In the genomic region with DNA sequence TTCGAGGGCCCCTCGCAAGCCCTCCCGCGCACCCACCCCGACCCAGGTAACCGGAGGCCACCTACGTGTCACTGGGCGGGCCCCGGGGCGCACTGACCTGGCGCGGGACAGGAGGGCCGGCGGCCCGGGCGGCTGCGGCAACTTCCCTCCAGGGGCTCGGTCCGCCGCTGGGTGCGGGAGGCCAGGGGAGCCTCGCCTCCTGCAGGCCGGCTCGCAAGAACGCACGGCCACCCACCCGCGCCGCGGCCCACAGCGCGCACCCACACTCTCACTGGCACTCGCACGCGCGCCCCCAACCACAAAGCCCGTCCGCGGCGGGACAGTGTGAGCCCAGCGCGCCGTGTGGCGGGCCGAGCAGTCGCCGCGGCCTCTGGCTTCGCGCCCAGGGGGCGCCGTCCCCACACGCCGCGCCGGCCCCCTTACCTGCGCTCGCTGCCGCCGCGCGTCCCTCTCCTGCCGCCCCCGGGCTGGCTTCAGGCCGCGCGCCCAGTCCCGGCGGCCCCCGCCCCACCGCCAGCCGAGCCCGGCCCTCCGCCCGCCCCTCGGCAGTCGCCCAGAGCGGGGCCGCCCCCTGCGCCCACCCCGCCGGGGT, we compare ENCODE assay signal across 8 cellular contexts. TPM values are rescaled to one million over a fixed set of nuclear protein-coding genes. Genes with fewer than 3 reads are reported as not detected.
DNase-seq lines count a peak whose midpoint lies in the region; ATAC-seq lines count a peak whose summit lies in the region.

No MANE protein-coding gene starts in this region.

- H3K4me3 Mint-ChIP-seq in activated T-helper 17 cell treated with anti-CD3 and anti-CD28 coated beads, Interleukin-2, amount 50 U/mL, for 72 hours: no peak overlapping the region
- peak overlapping the region in 1 of 3 donors; percentile 43 for H3K4me3 Mint-ChIP-seq in T-cell

- DNase-seq in AG08396 (ENCODE audit: low spot score): peak; percentile 42
- peak; percentile 15 for DNase-seq in NCI-H2171 (lab: John Stamatoyannopoulos, UW)
- peak; percentile 46 for DNase-seq in ureter (ENCODE audit: low spot score)
- no peak for DNase-seq in T-cell

- peak overlapping the region; percentile 7 for H3K9ac ChIP-seq in endocrine pancreas (ENCODE audit: control insufficient read depth, insufficient read depth, low read length)

- H3K27ac ChIP-seq in mesodermal cell (ENCODE audit: low read depth, low read length, severe bottlenecking): no peak overlapping the region

- H3K4me3 ChIP-seq in endocrine pancreas (ENCODE audit: control insufficient read depth, insufficient read depth, low read length) (no peak overlapping the region), mesodermal cell (ENCODE audit: extremely low read depth, insufficient read depth, low read length, poor library complexity, severe bottlenecking) (peak overlapping the region; percentile 64)

- no peak overlapping the region for H3K27ac Mint-ChIP-seq in activated T-helper 17 cell treated with anti-CD3 and anti-CD28 coated beads, Interleukin-2, amount 50 U/mL, for 72 hours
- no peak overlapping the region for H3K27ac Mint-ChIP-seq in T-cell

- H3K4me1 Mint-ChIP-seq in activated T-helper 17 cell treated with anti-CD3 and anti-CD28 coated beads, Interleukin-2, amount 50 U/mL, for 72 hours: peaks cover 5% of the 10 kb centered on the region
- H3K4me1 Mint-ChIP-seq in T-cell: peaks cover 9 to 13% (median 12%) of the 10 kb centered on the region in 3 donors

- ATAC-seq in GM19397 (IDR thresholded peaks at IDR 0.05; ENCODE audit: unreplicated experiment) (peak; percentile 55), T-cell (replicated peaks in 1 of 4) (no peak)
- ATAC-seq in activated T-helper 17 cell treated with anti-CD3 and anti-CD28 coated beads, Interleukin-2, amount 50 U/mL, for 72 hours (replicated peaks): no peak

- H3K36me3 Mint-ChIP-seq in activated T-helper 17 cell treated with anti-CD3 and anti-CD28 coated beads, Interleukin-2, amount 50 U/mL, for 72 hours (ENCODE audit: low read depth): no peaks in the 10 kb centered on the region
- H3K36me3 Mint-ChIP-seq in T-cell: no peaks in the 10 kb centered on the region

- H3K27me3 Mint-ChIP-seq in activated T-helper 17 cell treated with anti-CD3 and anti-CD28 coated beads, Interleukin-2, amount 50 U/mL, for 72 hours: peaks cover 37% of the 10 kb centered on the region
- H3K27me3 Mint-ChIP-seq in T-cell: peaks cover 40 to 41% of the 10 kb centered on the region in 2 donors

- no peaks in the 10 kb centered on the region for H3K36me3 ChIP-seq in endocrine pancreas (ENCODE audit: control insufficient read depth, insufficient read depth, low read length)
- no peaks in the 10 kb centered on the region for H3K36me3 ChIP-seq in mesodermal cell (ENCODE audit: control insufficient read depth, insufficient read depth, low read length)

- POLR2A ChIA-PET in T-cell (lab: Charles Lee): no interaction called here

- CTCF ChIA-PET in T-cell (lab: Charles Lee): no interaction called here

- H3K27me3 ChIP-seq in endocrine pancreas (ENCODE audit: control insufficient read depth, insufficient read depth, low read length): no peaks in the 10 kb centered on the region

- H3K9me3 Mint-ChIP-seq in activated T-helper 17 cell treated with anti-CD3 and anti-CD28 coated beads, Interleukin-2, amount 50 U/mL, for 72 hours: no peaks in the 10 kb centered on the region
- H3K9me3 Mint-ChIP-seq in T-cell: no peaks in the 10 kb centered on the region

- H3K4me1 ChIP-seq in endocrine pancreas (ENCODE audit: control insufficient read depth, insufficient read depth, low read length) (peaks cover 3% of the 10 kb centered on the region), mesodermal cell (ENCODE audit: control insufficient read depth, insufficient read depth, low read length, poor library complexity, severe bottlenecking) (peaks cover 8% of the 10 kb centered on the region)

- no peaks in the 10 kb centered on the region for H3K9me3 ChIP-seq in endocrine pancreas (ENCODE audit: control insufficient read depth, low read length)
- no peaks in the 10 kb centered on the region for H3K9me3 ChIP-seq in mesodermal cell (ENCODE audit: control insufficient read depth, low read length)

- WGBS in mesodermal cell (ENCODE audit: insufficient coverage in 2 of 2), 2 experiments: 0% methylated on average over 8 to 42 of the region's 82 CpGs

RNA-seq across cellular contexts. Expression of a gene that starts 0.4 kb away (rescaled TPM):
- 4.5 TPM for polyA plus RNA-seq in mesodermal cell (2013, experiment 1 of 2)
- polyA plus RNA-seq in mesodermal cell (2013, experiment 2 of 2): 4.6 TPM
- 67.6 TPM for total RNA-seq in ureter
- not detected for total RNA-seq in activated T-helper 17 cell treated with anti-CD3 and anti-CD28 coated beads, Interleukin-2, amount 50 U/mL, for 72 hours
- under 1 TPM in 3 of 5 donors, not detected in 2; 0.26 to 0.47 (median 0.41) TPM for total RNA-seq in T-cell

Comparison
In these comparisons a context has a peak if more than half of its experiments do, and no peak if none do; other contexts are left out.
1. DNase-seq: peak in AG08396 (single experiment), NCI-H2171 (single experiment) and ureter (single experiment); none in T-cell (0 of 34).
2. RNA of a gene that starts 0.4 kb away (total RNA-seq): 67.6 TPM in ureter (single experiment); 0.26 to 0.47 TPM in T-cell and not detected in activated T-helper 17 cell treated with anti-CD3 and anti-CD28 coated beads, Interleukin-2, amount 50 U/mL, for 72 hours; every median in the first group is over 10 times any median in the second.